Comparison of ENCODE assay signal across 9 cellular contexts in genomic region chr4:121277194-121278105, GRCh38.
DNase-seq lines count a peak whose midpoint lies in the region; ATAC-seq and TF ChIP-seq lines count a peak whose summit lies in the region.
"Had no signal": no experiment of that assay in that cellular context is flagged by ENCODE, and none has a peak within 500 bp of the region (broad histone marks: within the 10 kb centered on the region; RNA-seq: fewer than 3 reads in every experiment).

No MANE protein-coding gene starts in this region.

- no peak overlapping the region for H3K27ac Mint-ChIP-seq in endothelial cell (ENCODE audit: unreplicated experiment)
- H3K27ac Mint-ChIP-seq: brain had no signal

- H3K36me3 Mint-ChIP-seq in endothelial cell (ENCODE audit: low read depth, unreplicated experiment): no peaks in the 10 kb centered on the region
- H3K36me3 Mint-ChIP-seq: brain had no signal

- no peaks in the 10 kb centered on the region for H3K9me3 Mint-ChIP-seq in endothelial cell (ENCODE audit: unreplicated experiment)
- H3K9me3 Mint-ChIP-seq: brain had no signal

- ATAC-seq in GM19467 (IDR thresholded peaks at IDR 0.05; ENCODE audit: unreplicated experiment) (peak; percentile 44), HG02840 (IDR thresholded peaks at IDR 0.05; ENCODE audit: low FRiP score, unreplicated experiment) (no peak)

- peaks cover 3% of the 10 kb centered on the region for H3K27me3 Mint-ChIP-seq in endothelial cell (ENCODE audit: unreplicated experiment)
- H3K27me3 Mint-ChIP-seq: brain had no signal

- H3K4me3 Mint-ChIP-seq in endothelial cell (ENCODE audit: unreplicated experiment): no peak overlapping the region
- H3K4me3 Mint-ChIP-seq: brain had no signal

- peak; percentile 6 for DNase-seq in COR-L47 (lab: John Stamatoyannopoulos, UW)
- peak; percentile 23 for DNase-seq in HuH-7 (ENCODE audit: low spot score)
- DNase-seq in endothelial cell (ENCODE audit: low spot score): peak; percentile 22
- no peak for DNase-seq in midbrain (lab: John Stamatoyannopoulos, UW)
- no peak for DNase-seq in SHP77 treated with DMSO at 0.1 percent for 48 hours (lab: John Stamatoyannopoulos, UW)
- DNase-seq in GOT3 (lab: John Stamatoyannopoulos, UW): no peak

- H3K4me1 Mint-ChIP-seq in endothelial cell (ENCODE audit: unreplicated experiment): no peaks in the 10 kb centered on the region

- TF ChIP-seq CTCF in endothelial cell (IDR thresholded peaks at IDR 0.05; ENCODE audit: unreplicated experiment): peak; percentile 59

Comparison
In these comparisons a context has a peak if more than half of its experiments do, and no peak if none do; other contexts are left out.
1. DNase-seq: peak in COR-L47 (single experiment), HuH-7 (single experiment) and endothelial cell (single experiment); none in midbrain (single experiment), SHP77 treated with DMSO at 0.1 percent for 48 hours (single experiment) and GOT3 (single experiment).